Comparison of ENCODE assay signal across 6 cellular contexts in the genomic region with DNA sequence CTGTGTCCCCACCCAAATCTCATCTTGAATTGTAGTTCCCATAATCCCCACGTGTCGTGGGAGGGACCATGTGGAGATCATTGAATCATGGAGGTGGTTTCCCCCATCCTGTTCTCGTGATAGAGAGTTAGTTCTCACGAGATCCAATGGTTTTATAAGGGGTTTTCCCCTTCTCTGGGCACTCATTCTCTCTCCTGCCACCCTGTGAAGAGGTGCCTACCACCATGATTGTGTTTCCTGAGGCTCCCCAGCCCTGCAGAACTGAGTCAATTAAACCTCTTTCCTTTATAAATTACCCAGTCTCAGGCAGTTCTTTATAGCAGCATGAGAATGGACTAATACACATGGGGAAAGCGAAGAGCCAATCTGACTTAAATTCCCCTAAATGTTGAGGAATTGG. TPM values are rescaled to one million over a fixed set of nuclear protein-coding genes. Genes with fewer than 3 reads are reported as not detected.
"Had no signal": no experiment of that assay in that cellular context is flagged by ENCODE, and none has a peak within 500 bp of the region (broad histone marks: within the 10 kb centered on the region; RNA-seq: fewer than 3 reads in every experiment).

No MANE protein-coding gene starts in this region.

RNA-seq across cellular contexts. Expression of a gene that starts 14.5 kb away (rescaled TPM):
- total RNA-seq: chondrocyte, dermis microvascular lymphatic vessel endothelial cell, endothelial cell of umbilical vein, fibroblast of lung, fibroblast of villous mesenchyme, glomerular endothelial cell had no signal
